Comparison of ENCODE assay signal across 22 cellular contexts in genomic region chr12:97800561-97800960, GRCh38.
"Had no signal": no experiment of that assay in that cellular context is flagged by ENCODE, and none has a peak within 500 bp of the region (broad histone marks: within the 10 kb centered on the region; RNA-seq: fewer than 3 reads in every experiment).

No MANE protein-coding gene starts in this region.

- H3K9me3 ChIP-seq: heart left ventricle, psoas muscle, tibial nerve, upper lobe of right lung, vagina had no signal

- H3K27ac ChIP-seq: heart left ventricle, parathyroid adenoma, psoas muscle, spleen, tibial nerve, upper lobe of right lung, vagina had no signal

- H3K79me2 ChIP-seq: parathyroid adenoma had no signal

- DNase-seq: effector memory CD4-positive, alpha-beta T cell; heart left ventricle; hippocampal formation; kidney glomerular epithelial cell; mesendoderm; naive B cell; psoas muscle; retina; spleen; stimulated activated CD4-positive, alpha-beta T cell treated with anti-CD3 and anti-CD28 coated beads, Interleukin-15, amount 100 ng/mL, for 24 hours; stimulated activated CD4-positive, alpha-beta T cell treated with anti-CD3 and anti-CD28 coated beads, Interleukin-1b, Interleukin-23, amount 100 ng/mL, for 48 hours; stimulated activated CD4-positive, alpha-beta T cell treated with anti-CD3 and anti-CD28 coated beads, Interleukin-4, amount 100 ng/mL, for 24 hours; upper lobe of right lung had no signal

- FAIRE-seq: endometrium, frontal cortex, islet of Langerhans had no signal

- ATAC-seq: esophagus mucosa; heart left ventricle; psoas muscle; sciatic nerve; stimulated activated memory B cell treated with anti-CD40 and anti-IgM and Interleukin-4, amounts not matched to agents 10 μg/mL and 1 μg/mL and 100 μg/mL, for 72 hours; upper lobe of right lung had no signal

- H3K4me3 ChIP-seq: heart left ventricle, psoas muscle, spleen, tibial nerve, upper lobe of right lung, vagina had no signal

- H3K27me3 ChIP-seq: heart left ventricle, spleen, tibial nerve, upper lobe of right lung, vagina had no signal

- H3K9ac ChIP-seq: parathyroid adenoma had no signal

- H3K36me3 ChIP-seq: heart left ventricle, spleen, tibial nerve, upper lobe of right lung, vagina had no signal

- H2AFZ ChIP-seq: parathyroid adenoma had no signal

- H3K4me1 ChIP-seq: heart left ventricle, parathyroid adenoma, psoas muscle, spleen, tibial nerve, upper lobe of right lung, vagina had no signal
